1 cellular context compared by ENCODE assay signal in the genomic region with DNA sequence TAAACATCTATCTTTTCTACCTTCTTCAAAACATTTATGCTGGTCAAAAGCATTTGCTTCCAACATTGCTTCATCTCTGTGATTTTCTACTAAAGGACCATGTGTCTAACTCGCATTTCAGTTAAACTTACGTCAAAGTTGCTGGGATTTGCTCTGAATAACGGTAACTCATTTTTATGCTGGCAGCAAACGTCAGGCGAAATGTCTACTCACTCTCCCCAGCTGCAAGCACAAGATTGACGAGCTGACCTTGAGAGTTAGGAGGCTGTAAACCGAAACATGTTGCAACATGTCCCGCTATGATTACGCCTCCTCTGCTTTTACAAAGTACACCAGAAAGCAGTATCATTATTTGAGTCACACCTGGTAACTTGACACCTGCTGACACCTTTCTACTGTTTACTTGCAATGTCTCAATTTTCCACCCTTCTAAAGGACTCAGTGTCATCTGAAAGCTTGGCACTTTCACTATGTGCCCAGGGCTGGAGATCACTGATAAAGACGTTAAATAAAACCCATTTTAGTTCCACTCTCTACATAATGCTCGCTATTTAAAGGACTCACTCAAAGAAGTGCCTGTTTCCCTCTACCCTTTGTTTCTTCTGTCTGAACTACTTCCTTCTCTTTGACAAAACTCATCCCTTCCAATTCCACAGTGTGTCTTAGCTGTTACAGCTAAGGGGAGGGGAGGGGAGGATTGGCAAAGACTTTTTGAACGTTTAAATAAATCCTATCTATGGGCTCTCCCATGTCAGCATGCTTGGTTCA.
TF ChIP-seq lines count a peak whose summit lies in the region.

No MANE protein-coding gene starts in this region.

TF ChIP-seq in HepG2, 621 proteins besides CTCF, POLR2A, EP300 and RAD21 (continued from another document and continues in another):
- TF ChIP-seq, protein P1, sequence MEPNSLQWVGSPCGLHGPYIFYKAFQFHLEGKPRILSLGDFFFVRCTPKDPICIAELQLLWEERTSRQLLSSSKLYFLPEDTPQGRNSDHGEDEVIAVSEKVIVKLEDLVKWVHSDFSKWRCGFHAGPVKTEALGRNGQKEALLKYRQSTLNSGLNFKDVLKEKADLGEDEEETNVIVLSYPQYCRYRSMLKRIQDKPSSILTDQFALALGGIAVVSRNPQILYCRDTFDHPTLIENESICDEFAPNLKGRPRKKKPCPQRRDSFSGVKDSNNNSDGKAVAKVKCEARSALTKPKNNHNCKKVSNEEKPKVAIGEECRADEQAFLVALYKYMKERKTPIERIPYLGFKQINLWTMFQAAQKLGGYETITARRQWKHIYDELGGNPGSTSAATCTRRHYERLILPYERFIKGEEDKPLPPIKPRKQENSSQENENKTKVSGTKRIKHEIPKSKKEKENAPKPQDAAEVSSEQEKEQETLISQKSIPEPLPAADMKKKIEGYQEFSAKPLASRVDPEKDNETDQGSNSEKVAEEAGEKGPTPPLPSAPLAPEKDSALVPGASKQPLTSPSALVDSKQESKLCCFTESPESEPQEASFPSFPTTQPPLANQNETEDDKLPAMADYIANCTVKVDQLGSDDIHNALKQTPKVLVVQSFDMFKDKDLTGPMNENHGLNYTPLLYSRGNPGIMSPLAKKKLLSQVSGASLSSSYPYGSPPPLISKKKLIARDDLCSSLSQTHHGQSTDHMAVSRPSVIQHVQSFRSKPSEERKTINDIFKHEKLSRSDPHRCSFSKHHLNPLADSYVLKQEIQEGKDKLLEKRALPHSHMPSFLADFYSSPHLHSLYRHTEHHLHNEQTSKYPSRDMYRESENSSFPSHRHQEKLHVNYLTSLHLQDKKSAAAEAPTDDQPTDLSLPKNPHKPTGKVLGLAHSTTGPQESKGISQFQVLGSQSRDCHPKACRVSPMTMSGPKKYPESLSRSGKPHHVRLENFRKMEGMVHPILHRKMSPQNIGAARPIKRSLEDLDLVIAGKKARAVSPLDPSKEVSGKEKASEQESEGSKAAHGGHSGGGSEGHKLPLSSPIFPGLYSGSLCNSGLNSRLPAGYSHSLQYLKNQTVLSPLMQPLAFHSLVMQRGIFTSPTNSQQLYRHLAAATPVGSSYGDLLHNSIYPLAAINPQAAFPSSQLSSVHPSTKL (CRISPR knock-in tag; IDR thresholded peaks at IDR 0.05), result peak; percentile 90
- TF ChIP-seq KMT2A (CRISPR knock-in tag; IDR thresholded peaks at IDR 0.05) (0 out of 2 replicates have a peak, but pooled peaks have one; percentile 67), ZNF253 (CRISPR knock-in tag; IDR thresholded peaks at IDR 0.05; ENCODE audit: borderline replicate concordance) (no peak), NCOR1 (IDR thresholded peaks at IDR 0.05; ENCODE audit: borderline replicate concordance, low read length) (no peak), ZNF558 (CRISPR knock-in tag; IDR thresholded peaks at IDR 0.05; ENCODE audit: borderline replicate concordance) (no peak), RFX1 (IDR thresholded peaks at IDR 0.05) (no peak), ZNF691 (CRISPR knock-in tag; IDR thresholded peaks at IDR 0.05; ENCODE audit: borderline replicate concordance, low read depth) (0 out of 2 replicates have a peak, but pooled peaks have one; percentile 35), SIX1 (CRISPR knock-in tag; IDR thresholded peaks at IDR 0.05; ENCODE audit: borderline replicate concordance) (peak; percentile 99), EEA1 (CRISPR knock-in tag; IDR thresholded peaks at IDR 0.05; ENCODE audit: borderline replicate concordance) (no peak), DMTF1 (CRISPR knock-in tag; IDR thresholded peaks at IDR 0.05) (no peak), CEBPG (CRISPR knock-in tag; IDR thresholded peaks at IDR 0.05) (peak; percentile 98), NONO (IDR thresholded peaks at IDR 0.05) (no peak), NONO (CRISPR knock-in tag; conservative IDR thresholded peaks at IDR 0.05) (peak; percentile 21; the same call in 1 of the 2 replicates), NFRKB (IDR thresholded peaks at IDR 0.05) (no peak), FOSL1 (CRISPR knock-in tag; IDR thresholded peaks at IDR 0.05; ENCODE audit: borderline replicate concordance) (no peak), CBFB (CRISPR knock-in tag; IDR thresholded peaks at IDR 0.05) (0 out of 2 replicates have a peak, but pooled peaks have one; percentile 19), HNF4G (IDR thresholded peaks at IDR 0.05; ENCODE audit: borderline replicate concordance, low read depth, low read length) (0 out of 2 replicates have a peak, but pooled peaks have one; percentile 32), HNF4G (CRISPR knock-in tag; IDR thresholded peaks at IDR 0.05; ENCODE audit: borderline replicate concordance, low read depth) (no peak), THRA (CRISPR knock-in tag; IDR thresholded peaks at IDR 0.05; ENCODE audit: borderline replicate concordance) (peak; percentile 27; the same call in 1 of the 2 replicates), ZNF652 (CRISPR knock-in tag; IDR thresholded peaks at IDR 0.05; ENCODE audit: borderline replicate concordance, low read depth) (0 out of 2 replicates have a peak, but pooled peaks have one; percentile 9), ZSCAN31 (CRISPR knock-in tag; IDR thresholded peaks at IDR 0.05; ENCODE audit: low read depth) (no peak), ZFP36L2 (CRISPR knock-in tag; IDR thresholded peaks at IDR 0.05) (no peak), SALL2 (CRISPR knock-in tag; IDR thresholded peaks at IDR 0.05) (peak; percentile 66; the same call in 1 of the 2 replicates), DMAP1 (CRISPR knock-in tag; IDR thresholded peaks at IDR 0.05) (peak; percentile 64; the same call in 1 of the 2 replicates), ZNF296 (CRISPR knock-in tag; conservative IDR thresholded peaks at IDR 0.05) (no peak), KAT8 (CRISPR knock-in tag; IDR thresholded peaks at IDR 0.05) (peak; percentile 73), ZNF136 (CRISPR knock-in tag; IDR thresholded peaks at IDR 0.05; ENCODE audit: low read depth) (no peak), FOXP1 (IDR thresholded peaks at IDR 0.05) (no peak; the same call in 1 of the 2 replicates), FOXP1 (CRISPR knock-in tag; IDR thresholded peaks at IDR 0.05) (peak; percentile 88), NKX3-1 (CRISPR knock-in tag; IDR thresholded peaks at IDR 0.05) (no peak), POLR2G (IDR thresholded peaks at IDR 0.05; ENCODE audit: low read depth, low read length) (peak; percentile 47), SOX5 (CRISPR knock-in tag; IDR thresholded peaks at IDR 0.05; ENCODE audit: borderline replicate concordance) (peak; percentile 79; the same call in 1 of the 2 replicates), FOXA3 (CRISPR knock-in tag; IDR thresholded peaks at IDR 0.05) (peak; percentile 89)
- TF ChIP-seq, protein P2, sequence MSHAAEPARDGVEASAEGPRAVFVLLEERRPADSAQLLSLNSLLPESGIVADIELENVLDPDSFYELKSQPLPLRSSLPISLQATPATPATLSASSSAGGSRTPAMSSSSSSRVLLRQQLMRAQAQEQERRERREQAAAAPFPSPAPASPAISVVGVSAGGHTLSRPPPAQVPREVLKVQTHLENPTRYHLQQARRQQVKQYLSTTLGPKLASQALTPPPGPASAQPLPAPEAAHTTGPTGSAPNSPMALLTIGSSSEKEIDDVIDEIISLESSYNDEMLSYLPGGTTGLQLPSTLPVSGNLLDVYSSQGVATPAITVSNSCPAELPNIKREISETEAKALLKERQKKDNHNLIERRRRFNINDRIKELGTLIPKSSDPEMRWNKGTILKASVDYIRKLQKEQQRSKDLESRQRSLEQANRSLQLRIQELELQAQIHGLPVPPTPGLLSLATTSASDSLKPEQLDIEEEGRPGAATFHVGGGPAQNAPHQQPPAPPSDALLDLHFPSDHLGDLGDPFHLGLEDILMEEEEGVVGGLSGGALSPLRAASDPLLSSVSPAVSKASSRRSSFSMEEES (CRISPR knock-in tag; IDR thresholded peaks at IDR 0.05), result peak; percentile 65
- TF ChIP-seq, protein P3, sequence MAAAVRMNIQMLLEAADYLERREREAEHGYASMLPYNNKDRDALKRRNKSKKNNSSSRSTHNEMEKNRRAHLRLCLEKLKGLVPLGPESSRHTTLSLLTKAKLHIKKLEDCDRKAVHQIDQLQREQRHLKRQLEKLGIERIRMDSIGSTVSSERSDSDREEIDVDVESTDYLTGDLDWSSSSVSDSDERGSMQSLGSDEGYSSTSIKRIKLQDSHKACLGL (CRISPR knock-in tag; IDR thresholded peaks at IDR 0.05), result no peak
- TF ChIP-seq, protein P4, sequence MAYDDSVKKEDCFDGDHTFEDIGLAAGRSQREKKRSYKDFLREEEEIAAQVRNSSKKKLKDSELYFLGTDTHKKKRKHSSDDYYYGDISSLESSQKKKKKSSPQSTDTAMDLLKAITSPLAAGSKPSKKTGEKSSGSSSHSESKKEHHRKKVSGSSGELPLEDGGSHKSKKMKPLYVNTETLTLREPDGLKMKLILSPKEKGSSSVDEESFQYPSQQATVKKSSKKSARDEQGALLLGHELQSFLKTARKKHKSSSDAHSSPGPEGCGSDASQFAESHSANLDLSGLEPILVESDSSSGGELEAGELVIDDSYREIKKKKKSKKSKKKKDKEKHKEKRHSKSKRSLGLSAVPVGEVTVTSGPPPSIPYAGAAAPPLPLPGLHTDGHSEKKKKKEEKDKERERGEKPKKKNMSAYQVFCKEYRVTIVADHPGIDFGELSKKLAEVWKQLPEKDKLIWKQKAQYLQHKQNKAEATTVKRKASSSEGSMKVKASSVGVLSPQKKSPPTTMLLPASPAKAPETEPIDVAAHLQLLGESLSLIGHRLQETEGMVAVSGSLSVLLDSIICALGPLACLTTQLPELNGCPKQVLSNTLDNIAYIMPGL (CRISPR knock-in tag; IDR thresholded peaks at IDR 0.05; ENCODE audit: borderline replicate concordance in 1 of 2, low read depth in 1 of 2), result peak in 1 of 2 experiments; percentile 45; a peak in 1 of 4 replicates
- TF ChIP-seq, protein P5, sequence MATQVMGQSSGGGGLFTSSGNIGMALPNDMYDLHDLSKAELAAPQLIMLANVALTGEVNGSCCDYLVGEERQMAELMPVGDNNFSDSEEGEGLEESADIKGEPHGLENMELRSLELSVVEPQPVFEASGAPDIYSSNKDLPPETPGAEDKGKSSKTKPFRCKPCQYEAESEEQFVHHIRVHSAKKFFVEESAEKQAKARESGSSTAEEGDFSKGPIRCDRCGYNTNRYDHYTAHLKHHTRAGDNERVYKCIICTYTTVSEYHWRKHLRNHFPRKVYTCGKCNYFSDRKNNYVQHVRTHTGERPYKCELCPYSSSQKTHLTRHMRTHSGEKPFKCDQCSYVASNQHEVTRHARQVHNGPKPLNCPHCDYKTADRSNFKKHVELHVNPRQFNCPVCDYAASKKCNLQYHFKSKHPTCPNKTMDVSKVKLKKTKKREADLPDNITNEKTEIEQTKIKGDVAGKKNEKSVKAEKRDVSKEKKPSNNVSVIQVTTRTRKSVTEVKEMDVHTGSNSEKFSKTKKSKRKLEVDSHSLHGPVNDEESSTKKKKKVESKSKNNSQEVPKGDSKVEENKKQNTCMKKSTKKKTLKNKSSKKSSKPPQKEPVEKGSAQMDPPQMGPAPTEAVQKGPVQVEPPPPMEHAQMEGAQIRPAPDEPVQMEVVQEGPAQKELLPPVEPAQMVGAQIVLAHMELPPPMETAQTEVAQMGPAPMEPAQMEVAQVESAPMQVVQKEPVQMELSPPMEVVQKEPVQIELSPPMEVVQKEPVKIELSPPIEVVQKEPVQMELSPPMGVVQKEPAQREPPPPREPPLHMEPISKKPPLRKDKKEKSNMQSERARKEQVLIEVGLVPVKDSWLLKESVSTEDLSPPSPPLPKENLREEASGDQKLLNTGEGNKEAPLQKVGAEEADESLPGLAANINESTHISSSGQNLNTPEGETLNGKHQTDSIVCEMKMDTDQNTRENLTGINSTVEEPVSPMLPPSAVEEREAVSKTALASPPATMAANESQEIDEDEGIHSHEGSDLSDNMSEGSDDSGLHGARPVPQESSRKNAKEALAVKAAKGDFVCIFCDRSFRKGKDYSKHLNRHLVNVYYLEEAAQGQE (IDR thresholded peaks at IDR 0.05; ENCODE audit: borderline replicate concordance in 1 of 2, low read depth in 1 of 2, low read length in 2 of 2), result no peak
- TF ChIP-seq, protein P6, sequence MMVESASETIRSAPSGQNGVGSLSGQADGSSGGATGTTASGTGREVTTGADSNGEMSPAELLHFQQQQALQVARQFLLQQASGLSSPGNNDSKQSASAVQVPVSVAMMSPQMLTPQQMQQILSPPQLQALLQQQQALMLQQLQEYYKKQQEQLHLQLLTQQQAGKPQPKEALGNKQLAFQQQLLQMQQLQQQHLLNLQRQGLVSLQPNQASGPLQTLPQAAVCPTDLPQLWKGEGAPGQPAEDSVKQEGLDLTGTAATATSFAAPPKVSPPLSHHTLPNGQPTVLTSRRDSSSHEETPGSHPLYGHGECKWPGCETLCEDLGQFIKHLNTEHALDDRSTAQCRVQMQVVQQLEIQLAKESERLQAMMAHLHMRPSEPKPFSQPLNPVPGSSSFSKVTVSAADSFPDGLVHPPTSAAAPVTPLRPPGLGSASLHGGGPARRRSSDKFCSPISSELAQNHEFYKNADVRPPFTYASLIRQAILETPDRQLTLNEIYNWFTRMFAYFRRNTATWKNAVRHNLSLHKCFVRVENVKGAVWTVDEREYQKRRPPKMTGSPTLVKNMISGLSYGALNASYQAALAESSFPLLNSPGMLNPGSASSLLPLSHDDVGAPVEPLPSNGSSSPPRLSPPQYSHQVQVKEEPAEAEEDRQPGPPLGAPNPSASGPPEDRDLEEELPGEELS (CRISPR knock-in tag; IDR thresholded peaks at IDR 0.05), result peak; percentile 93
